Comparison of ENCODE assay signal across 25 cellular contexts in genomic region chr15:52158084-52158765, GRCh38. TPM values are rescaled to one million over a fixed set of nuclear protein-coding genes. Genes with fewer than 3 reads are reported as not detected.
DNase-seq lines count a peak whose midpoint lies in the region; ATAC-seq and TF ChIP-seq lines count a peak whose summit lies in the region.
"Had no signal": no experiment of that assay in that cellular context is flagged by ENCODE, and none has a peak within 500 bp of the region (broad histone marks: within the 10 kb centered on the region; RNA-seq: fewer than 3 reads in every experiment).

No MANE protein-coding gene starts in this region.

- no peaks in the 10 kb centered on the region for H3K27me3 ChIP-seq in IMR-90 (ENCODE audit: control insufficient read depth, insufficient read depth, low read length)
- H3K27me3 ChIP-seq in RWPE2 (ENCODE audit: insufficient read depth, poor library complexity, severe bottlenecking), result no peaks in the 10 kb centered on the region
- H3K27me3 ChIP-seq in endodermal cell (ENCODE audit: control insufficient read depth, insufficient read depth, low read length, poor library complexity, severe bottlenecking), result no peaks in the 10 kb centered on the region
- H3K27me3 ChIP-seq in Peyer's patch, result no peaks in the 10 kb centered on the region
- H3K27me3 ChIP-seq: BLaER1 treated with 17β-estradiol and CSF1 and Interleukin-3, amounts not matched to agents 10 nM and 100 nM had no signal

- no peak overlapping the region for H3K4me2 ChIP-seq in IMR-90 (ENCODE audit: low read depth, low read length)
- H3K4me2 ChIP-seq: A549; BLaER1 treated with 17β-estradiol and CSF1 and Interleukin-3, amounts not matched to agents 10 nM and 100 nM; KMS-11 had no signal

- H3K36me3 ChIP-seq in IMR-90 (ENCODE audit: control insufficient read depth, insufficient read depth, low read length) (peaks cover 4% of the 10 kb centered on the region; the same call in 1 of the 2 replicates), RWPE2 (ENCODE audit: low read depth) (peaks cover 25% of the 10 kb centered on the region), endodermal cell (ENCODE audit: control insufficient read depth, insufficient read depth, low read length) (no peaks in the 10 kb centered on the region), Peyer's patch (no peaks in the 10 kb centered on the region)

- H3K4ac ChIP-seq in IMR-90 (ENCODE audit: low read depth, low read length), result no peak overlapping the region

- no peak overlapping the region for H4K5ac ChIP-seq in IMR-90 (ENCODE audit: low read depth, low read length)

- no peaks in the 10 kb centered on the region for H3K36me3 Mint-ChIP-seq in endodermal cell (ENCODE audit: low read depth)

- H3K4me3 ChIP-seq in IMR-90 (ENCODE audit: insufficient read depth, low read depth, low read length) (no peak overlapping the region), RWPE2 (ENCODE audit: severe bottlenecking) (no peak overlapping the region), endodermal cell (ENCODE audit: low read length) (no peak overlapping the region), Peyer's patch (no peak overlapping the region)
- H3K4me3 ChIP-seq: A549; BLaER1 treated with 17β-estradiol and CSF1 and Interleukin-3, amounts not matched to agents 10 nM and 100 nM had no signal

- H3K9me1 ChIP-seq in IMR-90 (ENCODE audit: insufficient read depth, low read length), result peaks cover 21% of the 10 kb centered on the region

- no peak overlapping the region for H4K8ac ChIP-seq in IMR-90 (ENCODE audit: low read depth in 2 of 2, low read length in 2 of 2)

- no peaks in the 10 kb centered on the region for H3K9me3 Mint-ChIP-seq in endodermal cell
- H3K9me3 Mint-ChIP-seq: CD4-positive, alpha-beta T cell had no signal

- no peak overlapping the region for H2BK5ac ChIP-seq in IMR-90 (ENCODE audit: low read depth, low read length, poor library complexity, severe bottlenecking)

- no peak overlapping the region for H3K14ac ChIP-seq in IMR-90 (replicated peaks; ENCODE audit: low read depth, low read length)

- H3K56ac ChIP-seq in IMR-90 (ENCODE audit: extremely low read depth, insufficient read depth, low read length), result no peak overlapping the region

- POLR2A ChIA-PET in IMR-90 (lab: Charles Lee; ENCODE audit: unreplicated experiment), result no interaction called here

- H3K9ac ChIP-seq in IMR-90 (ENCODE audit: low read depth, low read length), result no peak overlapping the region
- no peak overlapping the region for H3K9ac ChIP-seq in endodermal cell (ENCODE audit: extremely low read depth, low read length, poor library complexity, severe bottlenecking)
- H3K9ac ChIP-seq: BLaER1 treated with 17β-estradiol and CSF1 and Interleukin-3, amounts not matched to agents 10 nM and 100 nM; KMS-11 had no signal

- no peaks in the 10 kb centered on the region for H3K9me3 ChIP-seq in IMR-90 (ENCODE audit: control insufficient read depth, insufficient read depth, low read length)
- H3K9me3 ChIP-seq in RWPE2 (ENCODE audit: severe bottlenecking), result no peaks in the 10 kb centered on the region
- H3K9me3 ChIP-seq in endodermal cell (ENCODE audit: control insufficient read depth, low read length), result no peaks in the 10 kb centered on the region
- H3K9me3 ChIP-seq in Peyer's patch, result no peaks in the 10 kb centered on the region
- H3K9me3 ChIP-seq: A549 had no signal

- TF ChIP-seq CTCF in IMR-90 (conservative IDR thresholded peaks at IDR 0.05; ENCODE audit: low read depth, low read length) (no peak), RWPE2 (IDR thresholded peaks at IDR 0.05; ENCODE audit: poor library complexity, severe bottlenecking) (no peak), endodermal cell (conservative IDR thresholded peaks at IDR 0.05) (no peak), Peyer's patch (IDR thresholded peaks at IDR 0.05) (no peak)

- peaks cover 24 to 36% of the 10 kb centered on the region in 2 experiments; a peak in 3 of 4 replicates for H3K79me1 ChIP-seq in IMR-90 (ENCODE audit: low read depth in 1 of 2, low read length in 2 of 2)

- H3K18ac ChIP-seq in IMR-90 (ENCODE audit: low read depth, low read length), result no peak overlapping the region

- no peak for DNase-seq in IMR-90
- DNase-seq in RWPE2 (ENCODE audit: low spot score), result peak; percentile 21
- peak; percentile 15 for DNase-seq in endodermal cell
- peak; percentile 79 for DNase-seq in putamen (ENCODE audit: low spot score)
- no peak for DNase-seq in NCI-H187 (lab: John Stamatoyannopoulos, UW)
- DNase-seq in Peyer's patch, result no peak
- DNase-seq in NAMALWA (ENCODE audit: low spot score), result no peak
- DNase-seq: AML-193; CD4-positive, alpha-beta T cell; DMS53; GOT3; NCI-H1092 treated with DMSO at 0.1 percent for 48 hours; NCI-H1436; NCI-H187 treated with DMSO at 0.1 percent for 48 hours; NCI-H446; NCI-H524 treated with DMSO at 0.1 percent for 48 hours; NCI-H774; SHP77 had no signal

- ATAC-seq in IMR-90 (ENCODE audit: low read depth), result no peak
- ATAC-seq in RWPE2 (ENCODE audit: low read depth), result no peak
- ATAC-seq: A549, HCT116 had no signal

- no peak overlapping the region for H2AK9ac ChIP-seq in IMR-90 (replicated peaks; ENCODE audit: low read depth, low read length, poor library complexity)

- dilution Hi-C loops in IMR-90 (cut with HindIII; ENCODE audit: low sequenced_read_pairs, unreplicated experiment), result no loop called here

- H4K20me1 ChIP-seq in IMR-90 (ENCODE audit: insufficient read depth, low read length), result no peaks in the 10 kb centered on the region; the same call in 1 of the 2 replicates

- CTCF ChIA-PET in IMR-90 (lab: Yijun Ruan, JAX), result interaction anchor here (0.5 to 1.0 kb wide), 5 partner anchors 11 to 241 kb away, joined by 3 to 6 read pairs (median 3); no protein-coding TSS in a partner anchor

- no peaks in the 10 kb centered on the region for H3K27me3 Mint-ChIP-seq in endodermal cell (ENCODE audit: insufficient read depth)
- H3K27me3 Mint-ChIP-seq: CD4-positive, alpha-beta T cell had no signal

- H2BK120ac ChIP-seq in IMR-90 (ENCODE audit: low read depth, low read length), result no peak overlapping the region

- H3K4me1 ChIP-seq in IMR-90 (ENCODE audit: control insufficient read depth, insufficient read depth, low read length), result peaks cover 18% of the 10 kb centered on the region
- no peaks in the 10 kb centered on the region for H3K4me1 ChIP-seq in RWPE2 (ENCODE audit: insufficient read depth, poor library complexity, severe bottlenecking)
- no peaks in the 10 kb centered on the region for H3K4me1 ChIP-seq in endodermal cell (ENCODE audit: control insufficient read depth, insufficient read depth, low read length)
- no peaks in the 10 kb centered on the region for H3K4me1 ChIP-seq in Peyer's patch
- H3K4me1 ChIP-seq: A549 had no signal

- H3K27ac ChIP-seq in IMR-90 (ENCODE audit: insufficient read depth, low read length) (no peak overlapping the region), RWPE2 (ENCODE audit: poor library complexity, severe bottlenecking) (no peak overlapping the region), endodermal cell (ENCODE audit: low read depth, low read length) (peak overlapping the region; percentile 12), Peyer's patch (no peak overlapping the region)
- H3K27ac ChIP-seq: A549; BLaER1 treated with 17β-estradiol and CSF1 and Interleukin-3, amounts not matched to agents 10 nM and 100 nM; KMS-11 had no signal

- peak overlapping the region; percentile 28; the same call in 1 of the 2 replicates for H2AK5ac ChIP-seq in IMR-90 (ENCODE audit: low read depth, low read length)

- no peak overlapping the region for H3K23ac ChIP-seq in IMR-90 (ENCODE audit: low read depth, low read length)

- no peak overlapping the region for H3K27ac Mint-ChIP-seq in endodermal cell
- H3K27ac Mint-ChIP-seq: CD4-positive, alpha-beta T cell had no signal

- no peak overlapping the region for H3K4me3 Mint-ChIP-seq in endodermal cell
- H3K4me3 Mint-ChIP-seq: CD4-positive, alpha-beta T cell had no signal

- BruUV-seq in IMR-90 (replicated peaks; lab: Mats Ljungman, UMichigan), result no TSS peak

- H3K4me1 Mint-ChIP-seq in endodermal cell, result no peaks in the 10 kb centered on the region

- TF ChIP-seq POLR2A in IMR-90 (IDR thresholded peaks at IDR 0.05; ENCODE audit: low read depth, low read length), result no peak
- no peak for TF ChIP-seq POLR2A in Peyer's patch (IDR thresholded peaks at IDR 0.05)

- H2AFZ ChIP-seq in IMR-90 (replicated peaks; ENCODE audit: low read length, poor library complexity), result no peak overlapping the region

- in situ Hi-C loops in IMR-90 (cut with MboI; ENCODE audit: low sequenced_read_pairs), result no loop called here

- H2BK20ac ChIP-seq in IMR-90 (ENCODE audit: low read depth, low read length), result no peak overlapping the region

- intact Hi-C loops in IMR-90 (cut with micrococcal nuclease), result no loop called here

- 80% methylated on average over 1 of the region's 10 CpGs; no CpG with 5 or more reads in 1 of the 2 experiments for WGBS in IMR-90 (ENCODE audit: extremely low coverage in 2 of 2, insufficient read length in 1 of 2), 2 experiments
- 84 to 90% methylated on average over 6 to 10 of the region's 10 CpGs for WGBS in endodermal cell (ENCODE audit: insufficient coverage in 1 of 2, insufficient read length in 1 of 2), 2 experiments

- no peak overlapping the region for H4K91ac ChIP-seq in IMR-90 (ENCODE audit: insufficient read depth, low read depth, low read length)

- H2BK15ac ChIP-seq in IMR-90 (ENCODE audit: low read depth, low read length), result no peak overlapping the region

- TF ChIP-seq RAD21 in IMR-90 (IDR thresholded peaks at IDR 0.05; ENCODE audit: low read length), result no peak

TF ChIP-seq in IMR-90, 13 proteins besides CTCF, POLR2A, EP300 and RAD21:
- no peak for TF ChIP-seq MAFK (IDR thresholded peaks at IDR 0.05; ENCODE audit: low read depth, low read length)

RNA-seq across cellular contexts. Expression of gene GNB5, which starts 33.0 kb away (rescaled TPM):
- total RNA-seq in IMR-90 (2012; rRNA removed) (33.2 and 33.9 TPM in 2 replicates), endodermal cell (10 to 100 TPM; 19.1 to 20.7 TPM), Peyer's patch (100 to 1,000 TPM in 1 of 4 donors, 1 to 10 TPM in 3; 6.1 to 120 (median 7.6) TPM)
- polyA plus RNA-seq in IMR-90 (2012; rRNA removed), result 25.3 and 27.7 TPM in 2 replicates
- 16.4 and 21.4 TPM in 2 replicates for polyA plus RNA-seq in IMR-90 (2012; cell fraction: cytosol; rRNA removed)
- 12.6 and 24.4 TPM in 2 replicates for polyA plus RNA-seq in IMR-90 (2012; cell fraction: nucleus; rRNA removed; ENCODE audit: low replicate concordance)
- polyA plus RNA-seq in endodermal cell (2013, experiment 1 of 2), result 18.2 TPM
- 15.7 TPM for polyA plus RNA-seq in endodermal cell (2013, experiment 2 of 2)

RNA-seq across cellular contexts. Expression of gene BCL2L10, which starts 45.6 kb away (rescaled TPM):
- total RNA-seq in IMR-90 (2012; rRNA removed), result not detected in 2 replicates
- polyA plus RNA-seq in IMR-90 (2012; rRNA removed), result not detected in 2 replicates
- 0.07 and 0.08 TPM in 2 replicates for polyA plus RNA-seq in IMR-90 (2012; cell fraction: cytosol; rRNA removed)
- 0.10 and 0.31 TPM in 2 replicates for polyA plus RNA-seq in IMR-90 (2012; cell fraction: nucleus; rRNA removed; ENCODE audit: low replicate concordance)
- 1 to 10 TPM in 1 of 2 donors, not detected in 1; 1.5 TPM for total RNA-seq in endodermal cell
- polyA plus RNA-seq in endodermal cell (2013, experiment 1 of 2), result not detected
- 0.29 TPM for polyA plus RNA-seq in endodermal cell (2013, experiment 2 of 2)
- 1 to 10 TPM in 3 of 4 donors, not detected in 1; 5.1 to 9.6 (median 5.9) TPM for total RNA-seq in Peyer's patch
- total RNA-seq: Daoy, G401, SK-MEL-5 had no signal

Comparison
In these comparisons a context has a peak if more than half of its experiments do, and no peak if none do; other contexts are left out.
1. DNase-seq: peak in RWPE2 (single experiment), endodermal cell (single experiment) and putamen (single experiment); none in IMR-90 (single experiment), NCI-H187 (0 of 2), Peyer's patch (0 of 3) and NAMALWA (single experiment).